1 cellular context compared by ENCODE assay signal in the genomic region with DNA sequence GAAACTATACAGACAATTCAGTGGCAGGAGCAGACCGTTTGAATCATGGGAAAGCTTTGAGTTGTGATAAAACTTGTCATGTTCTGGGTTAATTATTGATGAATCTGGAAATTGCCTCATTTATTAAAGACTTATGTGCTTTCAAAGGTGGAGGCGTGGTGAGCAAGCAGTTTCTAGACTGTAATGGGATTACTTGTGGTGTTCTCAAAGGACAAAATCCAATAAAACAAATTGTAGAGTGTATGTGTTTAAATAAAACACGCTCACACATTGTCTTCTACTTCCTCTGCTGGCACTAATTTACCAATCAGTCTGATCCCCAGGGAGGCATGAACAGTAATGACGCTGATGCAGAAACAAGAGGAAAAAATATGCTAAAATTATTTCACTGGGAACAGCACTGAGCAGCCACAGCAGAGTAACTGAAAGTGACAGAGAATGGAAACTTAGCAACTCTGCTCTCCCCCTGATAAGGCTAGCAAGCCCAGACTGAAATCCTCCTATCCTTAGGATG.
TF ChIP-seq lines count a peak whose summit lies in the region.

No MANE protein-coding gene starts in this region.

TF ChIP-seq in K562, 482 proteins besides CTCF, POLR2A, EP300 and RAD21 (continued from another document):
- TF ChIP-seq, protein P1, sequence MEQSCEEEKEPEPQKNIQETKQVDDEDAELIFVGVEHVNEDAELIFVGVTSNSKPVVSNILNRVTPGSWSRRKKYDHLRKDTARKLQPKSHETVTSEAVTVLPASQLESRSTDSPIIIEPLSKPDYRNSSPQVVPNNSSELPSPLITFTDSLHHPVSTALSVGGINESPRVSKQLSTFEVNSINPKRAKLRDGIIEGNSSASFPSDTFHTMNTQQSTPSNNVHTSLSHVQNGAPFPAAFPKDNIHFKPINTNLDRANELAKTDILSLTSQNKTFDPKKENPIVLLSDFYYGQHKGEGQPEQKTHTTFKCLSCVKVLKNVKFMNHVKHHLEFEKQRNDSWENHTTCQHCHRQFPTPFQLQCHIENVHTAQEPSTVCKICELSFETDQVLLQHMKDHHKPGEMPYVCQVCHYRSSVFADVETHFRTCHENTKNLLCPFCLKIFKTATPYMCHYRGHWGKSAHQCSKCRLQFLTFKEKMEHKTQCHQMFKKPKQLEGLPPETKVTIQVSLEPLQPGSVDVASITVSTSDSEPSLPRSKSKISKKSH (CRISPR knock-in tag; IDR thresholded peaks at IDR 0.05) = no peak
- TF ChIP-seq U2AF1 (optimal IDR thresholded peaks at IDR 0.05; ENCODE audit: low read depth, low read length) = no peak
- TF ChIP-seq, protein P2, sequence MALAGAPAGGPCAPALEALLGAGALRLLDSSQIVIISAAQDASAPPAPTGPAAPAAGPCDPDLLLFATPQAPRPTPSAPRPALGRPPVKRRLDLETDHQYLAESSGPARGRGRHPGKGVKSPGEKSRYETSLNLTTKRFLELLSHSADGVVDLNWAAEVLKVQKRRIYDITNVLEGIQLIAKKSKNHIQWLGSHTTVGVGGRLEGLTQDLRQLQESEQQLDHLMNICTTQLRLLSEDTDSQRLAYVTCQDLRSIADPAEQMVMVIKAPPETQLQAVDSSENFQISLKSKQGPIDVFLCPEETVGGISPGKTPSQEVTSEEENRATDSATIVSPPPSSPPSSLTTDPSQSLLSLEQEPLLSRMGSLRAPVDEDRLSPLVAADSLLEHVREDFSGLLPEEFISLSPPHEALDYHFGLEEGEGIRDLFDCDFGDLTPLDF (CRISPR knock-in tag; IDR thresholded peaks at IDR 0.05) = no peak
- TF ChIP-seq ZNF354B (CRISPR knock-in tag; IDR thresholded peaks at IDR 0.05) = no peak
- no peak for TF ChIP-seq CHCHD3 (CRISPR knock-in tag; IDR thresholded peaks at IDR 0.05)
- TF ChIP-seq, protein P3, sequence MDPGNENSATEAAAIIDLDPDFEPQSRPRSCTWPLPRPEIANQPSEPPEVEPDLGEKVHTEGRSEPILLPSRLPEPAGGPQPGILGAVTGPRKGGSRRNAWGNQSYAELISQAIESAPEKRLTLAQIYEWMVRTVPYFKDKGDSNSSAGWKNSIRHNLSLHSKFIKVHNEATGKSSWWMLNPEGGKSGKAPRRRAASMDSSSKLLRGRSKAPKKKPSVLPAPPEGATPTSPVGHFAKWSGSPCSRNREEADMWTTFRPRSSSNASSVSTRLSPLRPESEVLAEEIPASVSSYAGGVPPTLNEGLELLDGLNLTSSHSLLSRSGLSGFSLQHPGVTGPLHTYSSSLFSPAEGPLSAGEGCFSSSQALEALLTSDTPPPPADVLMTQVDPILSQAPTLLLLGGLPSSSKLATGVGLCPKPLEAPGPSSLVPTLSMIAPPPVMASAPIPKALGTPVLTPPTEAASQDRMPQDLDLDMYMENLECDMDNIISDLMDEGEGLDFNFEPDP (CRISPR knock-in tag; IDR thresholded peaks at IDR 0.05) = no peak
- TF ChIP-seq LARP7 (IDR thresholded peaks at IDR 0.05) = no peak
- no peak for TF ChIP-seq SRSF3 (IDR thresholded peaks at IDR 0.05; ENCODE audit: insufficient read depth, low read length)
- TF ChIP-seq CBX2 (IDR thresholded peaks at IDR 0.05; ENCODE audit: insufficient read depth, low read length, poor library complexity, severe bottlenecking) = no peak
- no peak for TF ChIP-seq RBM15 (IDR thresholded peaks at IDR 0.05; ENCODE audit: insufficient read depth, low read length)
